Comparison of ENCODE assay signal across 27 cellular contexts in the genomic region with DNA sequence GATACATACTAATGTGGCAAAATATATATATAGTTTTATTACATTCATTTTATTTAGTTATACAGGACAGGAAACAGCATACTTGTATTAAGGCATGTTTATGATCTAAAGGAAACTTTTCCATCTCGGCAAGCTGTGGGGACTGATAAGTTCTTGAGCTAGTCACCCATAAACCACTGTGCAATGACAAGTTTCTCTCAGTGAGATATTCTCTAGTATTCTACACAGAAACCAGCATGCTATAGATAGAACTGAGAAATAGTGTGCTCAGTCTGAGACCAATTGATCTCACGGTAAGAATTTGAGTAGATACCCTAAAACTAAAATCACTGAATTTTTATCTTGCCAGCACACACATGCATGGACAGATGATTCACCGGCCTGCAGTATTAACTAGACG.
"Had no signal": no experiment of that assay in that cellular context is flagged by ENCODE, and none has a peak within 500 bp of the region (broad histone marks: within the 10 kb centered on the region; RNA-seq: fewer than 3 reads in every experiment).

No MANE protein-coding gene starts in this region.

- DNase-seq: kidney glomerular epithelial cell; left colon; left lung; lower lobe of right lung; mammary epithelial cell; mesenchymal stem cell; naive thymus-derived CD8-positive, alpha-beta T cell; nucleus accumbens; pancreas; posterior cingulate gyrus; retina; right cardiac atrium; stimulated activated CD4-positive, alpha-beta T cell treated with anti-CD3 and anti-CD28 coated beads, Interleukin-12 subunit alpha, Interleukin-12 subunit beta, amount 100 ng/mL, for 4 hours; stimulated activated CD4-positive, alpha-beta T cell treated with anti-CD3 and anti-CD28 coated beads, Interleukin-15, amount 100 ng/mL, for 24 hours; stimulated activated CD4-positive, alpha-beta T cell treated with anti-CD3 and anti-CD28 coated beads, Interleukin-2, amount 100 ng/mL, for 24 hours; stimulated activated CD4-positive, alpha-beta T cell treated with anti-CD3 and anti-CD28 coated beads, Interleukin-4, amount 100 ng/mL, for 1 hour; stimulated activated naive B cell treated with anti-CD40 and anti-IgM and Interleukin-4, amounts not matched to agents 10 μg/mL and 1 μg/mL and 100 μg/mL, for 72 hours; stimulated activated naive CD8-positive, alpha-beta T cell treated with anti-CD3 and anti-CD28 coated beads, Interleukin-15, Interleukin-2, amounts not matched to agents 100 U/mL and 50 U/mL, for 24 hours; stomach; testis; thyroid gland; transverse colon; upper lobe of left lung had no signal

- ATAC-seq: left colon; left lung; lower lobe of right lung; naive thymus-derived CD8-positive, alpha-beta T cell; pancreas; right cardiac atrium; sciatic nerve; stimulated activated naive B cell treated with anti-CD40 and anti-IgM and Interleukin-4, amounts not matched to agents 10 μg/mL and 1 μg/mL and 100 μg/mL, for 72 hours; stimulated activated naive CD8-positive, alpha-beta T cell treated with anti-CD3 and anti-CD28 coated beads, Interleukin-15, Interleukin-2, amounts not matched to agents 100 U/mL and 50 U/mL, for 24 hours had no signal

- H3K27me3 ChIP-seq: left lung, pancreas, stomach, testis, thyroid gland, transverse colon, upper lobe of left lung, vagina had no signal

- H3K9me3 ChIP-seq: left lung, lower lobe of right lung, pancreas, prostate gland, testis, thyroid gland, transverse colon, upper lobe of left lung, vagina had no signal

- H3K4me1 ChIP-seq: left lung, lower lobe of right lung, pancreas, prostate gland, stomach, testis, thyroid gland, upper lobe of left lung, vagina had no signal

- H3K36me3 ChIP-seq: left lung, lower lobe of right lung, pancreas, prostate gland, stomach, thyroid gland, transverse colon, upper lobe of left lung, vagina had no signal

- H3K4me3 ChIP-seq: left lung, lower lobe of right lung, pancreas, prostate gland, skin epidermis, stomach, testis, thyroid gland, transverse colon, upper lobe of left lung, vagina had no signal

- H3K27ac ChIP-seq: left lung, lower lobe of right lung, pancreas, prostate gland, skin epidermis, stomach, testis, thyroid gland, transverse colon, upper lobe of left lung, vagina had no signal
